Comparison of ENCODE assay signal across 1 cellular context in the genomic region with DNA sequence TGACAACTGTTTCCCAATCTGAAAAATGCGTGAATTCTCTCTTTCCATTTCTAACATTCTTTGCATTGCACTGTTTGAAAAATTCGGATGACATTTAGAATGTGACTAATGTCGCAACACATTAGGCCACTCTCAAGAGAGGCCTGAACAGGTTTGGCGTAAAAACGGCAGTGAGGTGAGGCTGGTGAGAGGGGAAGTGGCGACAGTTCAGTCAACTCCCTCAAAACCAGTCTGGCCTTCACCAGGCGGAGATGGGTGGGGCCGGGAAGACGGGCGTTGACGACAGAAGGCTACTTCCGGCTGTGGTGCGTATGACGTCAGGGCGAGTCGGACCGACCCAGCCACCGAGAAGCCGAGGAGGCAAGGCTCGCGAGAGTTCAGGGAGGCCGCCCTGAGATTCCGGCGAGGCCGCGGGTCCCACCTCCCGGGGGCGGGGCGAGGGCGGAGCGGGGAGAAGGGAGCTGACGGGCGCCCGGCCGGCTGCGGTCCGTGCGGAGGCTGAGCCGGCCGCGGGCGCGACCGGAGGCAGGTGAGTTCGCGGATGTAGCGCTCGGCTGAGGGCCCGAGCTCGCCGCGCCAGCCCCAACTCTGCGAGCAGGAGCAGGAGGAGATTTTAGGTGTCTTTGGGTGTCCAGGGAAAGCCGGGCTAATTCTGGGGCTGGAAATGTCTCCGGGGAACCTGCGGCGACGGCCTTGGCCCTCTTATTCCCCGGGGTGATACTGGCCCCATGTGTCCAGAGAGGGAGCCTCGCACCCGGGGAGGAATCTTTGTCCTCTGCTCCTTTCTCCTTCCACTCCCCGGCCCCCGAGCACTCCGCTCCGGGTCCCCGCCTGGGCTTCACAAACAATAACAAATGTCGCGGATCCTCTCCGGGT.
TF ChIP-seq lines count a peak whose summit lies in the region.

TSS of gene STK38L (plus strand) at position 483 of the 876 bp plus-strand sequence. CDS start 53,435 bp downstream, outside the sequence.

TF ChIP-seq in K562, 482 proteins besides CTCF, POLR2A, EP300 and RAD21 (continued from another document and continues in another):
- TF ChIP-seq, protein P1, sequence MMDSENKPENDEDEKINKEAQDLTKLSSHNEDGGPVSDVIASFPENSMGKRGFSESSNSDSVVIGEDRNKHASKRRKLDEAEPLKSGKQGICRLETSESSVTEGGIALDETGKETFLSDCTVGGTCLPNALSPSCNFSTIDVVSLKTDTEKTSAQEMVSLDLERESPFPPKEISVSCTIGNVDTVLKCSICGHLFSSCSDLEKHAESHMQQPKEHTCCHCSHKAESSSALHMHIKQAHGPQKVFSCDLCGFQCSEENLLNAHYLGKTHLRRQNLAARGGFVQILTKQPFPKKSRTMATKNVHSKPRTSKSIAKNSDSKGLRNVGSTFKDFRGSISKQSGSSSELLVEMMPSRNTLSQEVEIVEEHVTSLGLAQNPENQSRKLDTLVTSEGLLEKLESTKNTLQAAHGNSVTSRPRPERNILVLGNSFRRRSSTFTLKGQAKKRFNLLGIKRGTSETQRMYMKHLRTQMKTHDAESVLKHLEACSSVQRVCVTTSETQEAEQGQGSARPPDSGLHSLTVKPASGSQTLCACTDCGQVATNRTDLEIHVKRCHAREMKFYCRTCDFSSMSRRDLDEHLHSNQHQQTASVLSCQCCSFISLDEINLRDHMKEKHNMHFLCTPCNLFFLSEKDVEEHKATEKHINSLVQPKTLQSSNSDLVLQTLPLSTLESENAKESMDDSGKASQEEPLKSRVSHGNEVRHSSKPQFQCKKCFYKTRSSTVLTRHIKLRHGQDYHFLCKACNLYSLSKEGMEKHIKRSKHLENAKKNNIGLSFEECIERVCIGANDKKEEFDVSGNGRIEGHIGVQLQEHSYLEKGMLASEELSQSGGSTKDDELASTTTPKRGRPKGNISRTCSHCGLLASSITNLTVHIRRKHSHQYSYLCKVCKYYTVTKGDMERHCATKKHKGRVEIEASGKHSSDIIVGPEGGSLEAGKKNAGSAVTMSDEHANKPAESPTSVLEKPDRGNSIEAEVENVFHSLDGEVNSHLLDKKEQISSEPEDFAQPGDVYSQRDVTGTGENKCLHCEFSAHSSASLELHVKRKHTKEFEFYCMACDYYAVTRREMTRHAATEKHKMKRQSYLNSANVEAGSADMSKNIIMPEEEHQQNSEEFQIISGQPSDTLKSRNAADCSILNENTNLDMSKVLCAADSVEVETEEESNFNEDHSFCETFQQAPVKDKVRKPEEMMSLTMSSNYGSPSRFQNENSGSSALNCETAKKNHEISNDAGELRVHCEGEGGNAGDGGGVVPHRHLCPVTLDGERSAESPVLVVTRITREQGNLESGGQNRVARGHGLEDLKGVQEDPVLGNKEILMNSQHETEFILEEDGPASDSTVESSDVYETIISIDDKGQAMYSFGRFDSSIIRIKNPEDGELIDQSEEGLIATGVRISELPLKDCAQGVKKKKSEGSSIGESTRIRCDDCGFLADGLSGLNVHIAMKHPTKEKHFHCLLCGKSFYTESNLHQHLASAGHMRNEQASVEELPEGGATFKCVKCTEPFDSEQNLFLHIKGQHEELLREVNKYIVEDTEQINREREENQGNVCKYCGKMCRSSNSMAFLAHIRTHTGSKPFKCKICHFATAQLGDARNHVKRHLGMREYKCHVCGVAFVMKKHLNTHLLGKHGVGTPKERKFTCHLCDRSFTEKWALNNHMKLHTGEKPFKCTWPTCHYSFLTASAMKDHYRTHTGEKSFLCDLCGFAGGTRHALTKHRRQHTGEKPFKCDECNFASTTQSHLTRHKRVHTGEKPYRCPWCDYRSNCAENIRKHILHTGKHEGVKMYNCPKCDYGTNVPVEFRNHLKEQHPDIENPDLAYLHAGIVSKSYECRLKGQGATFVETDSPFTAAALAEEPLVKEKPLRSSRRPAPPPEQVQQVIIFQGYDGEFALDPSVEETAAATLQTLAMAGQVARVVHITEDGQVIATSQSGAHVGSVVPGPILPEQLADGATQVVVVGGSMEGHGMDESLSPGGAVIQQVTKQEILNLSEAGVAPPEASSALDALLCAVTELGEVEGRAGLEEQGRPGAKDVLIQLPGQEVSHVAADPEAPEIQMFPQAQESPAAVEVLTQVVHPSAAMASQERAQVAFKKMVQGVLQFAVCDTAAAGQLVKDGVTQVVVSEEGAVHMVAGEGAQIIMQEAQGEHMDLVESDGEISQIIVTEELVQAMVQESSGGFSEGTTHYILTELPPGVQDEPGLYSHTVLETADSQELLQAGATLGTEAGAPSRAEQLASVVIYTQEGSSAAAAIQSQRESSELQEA (IDR thresholded peaks at IDR 0.05; ENCODE audit: low read depth), result no peak
- no peak for TF ChIP-seq BRD4 (IDR thresholded peaks at IDR 0.05)
- peak; percentile 98 for TF ChIP-seq MTA3 (IDR thresholded peaks at IDR 0.05; ENCODE audit: borderline replicate concordance)
- TF ChIP-seq, protein P2, sequence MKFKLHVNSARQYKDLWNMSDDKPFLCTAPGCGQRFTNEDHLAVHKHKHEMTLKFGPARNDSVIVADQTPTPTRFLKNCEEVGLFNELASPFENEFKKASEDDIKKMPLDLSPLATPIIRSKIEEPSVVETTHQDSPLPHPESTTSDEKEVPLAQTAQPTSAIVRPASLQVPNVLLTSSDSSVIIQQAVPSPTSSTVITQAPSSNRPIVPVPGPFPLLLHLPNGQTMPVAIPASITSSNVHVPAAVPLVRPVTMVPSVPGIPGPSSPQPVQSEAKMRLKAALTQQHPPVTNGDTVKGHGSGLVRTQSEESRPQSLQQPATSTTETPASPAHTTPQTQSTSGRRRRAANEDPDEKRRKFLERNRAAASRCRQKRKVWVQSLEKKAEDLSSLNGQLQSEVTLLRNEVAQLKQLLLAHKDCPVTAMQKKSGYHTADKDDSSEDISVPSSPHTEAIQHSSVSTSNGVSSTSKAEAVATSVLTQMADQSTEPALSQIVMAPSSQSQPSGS (CRISPR knock-in tag; IDR thresholded peaks at IDR 0.05), result peak; percentile 74; the same call in 1 of the 2 replicates
- peak; percentile 34; the same call in 1 of the 2 replicates for TF ChIP-seq NR4A1 (CRISPR knock-in tag; IDR thresholded peaks at IDR 0.05)
- 0 out of 2 replicates have a peak, but pooled peaks have one; percentile 19 for TF ChIP-seq NR4A1 (tag; IDR thresholded peaks at IDR 0.05)
- peak; percentile 60; the same call in 1 of the 2 replicates for TF ChIP-seq ZNF165 (CRISPR knock-in tag; IDR thresholded peaks at IDR 0.05; ENCODE audit: borderline replicate concordance)
- no peak for TF ChIP-seq MTA2 (IDR thresholded peaks at IDR 0.05; ENCODE audit: low read depth)
- TF ChIP-seq E2F3 (CRISPR knock-in tag; IDR thresholded peaks at IDR 0.05), result peak; percentile 57; the same call in 1 of the 2 replicates
- no peak for TF ChIP-seq ZNF384 (IDR thresholded peaks at IDR 0.05; ENCODE audit: low read depth, low read length)
- TF ChIP-seq KLF6 (CRISPR knock-in tag; IDR thresholded peaks at IDR 0.05; ENCODE audit: borderline replicate concordance), result 0 out of 2 replicates have a peak, but pooled peaks have one; percentile 43
- TF ChIP-seq, protein P3, sequence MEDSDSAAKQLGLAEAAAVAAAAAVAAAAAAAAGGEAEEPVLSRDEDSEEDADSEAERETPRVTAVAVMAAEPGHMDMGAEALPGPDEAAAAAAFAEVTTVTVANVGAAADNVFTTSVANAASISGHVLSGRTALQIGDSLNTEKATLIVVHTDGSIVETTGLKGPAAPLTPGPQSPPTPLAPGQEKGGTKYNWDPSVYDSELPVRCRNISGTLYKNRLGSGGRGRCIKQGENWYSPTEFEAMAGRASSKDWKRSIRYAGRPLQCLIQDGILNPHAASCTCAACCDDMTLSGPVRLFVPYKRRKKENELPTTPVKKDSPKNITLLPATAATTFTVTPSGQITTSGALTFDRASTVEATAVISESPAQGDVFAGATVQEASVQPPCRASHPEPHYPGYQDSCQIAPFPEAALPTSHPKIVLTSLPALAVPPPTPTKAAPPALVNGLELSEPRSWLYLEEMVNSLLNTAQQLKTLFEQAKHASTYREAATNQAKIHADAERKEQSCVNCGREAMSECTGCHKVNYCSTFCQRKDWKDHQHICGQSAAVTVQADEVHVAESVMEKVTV (CRISPR knock-in tag; IDR thresholded peaks at IDR 0.05), result no peak; the same call in 1 of the 2 replicates
- TF ChIP-seq FIP1L1 (IDR thresholded peaks at IDR 0.05; ENCODE audit: low read depth, low read length, poor library complexity, severe bottlenecking), result peak; percentile 25
- TF ChIP-seq KAT2B (IDR thresholded peaks at IDR 0.05; ENCODE audit: low read depth, low read length), result no peak
- peak; percentile 91 for TF ChIP-seq NCOA1 (IDR thresholded peaks at IDR 0.05; ENCODE audit: low read depth)
- peak; percentile 68; the same call in 1 of the 2 replicates for TF ChIP-seq KLF1 (tag; IDR thresholded peaks at IDR 0.05)
- TF ChIP-seq ZKSCAN8 (CRISPR knock-in tag; IDR thresholded peaks at IDR 0.05), result no peak
- no peak for TF ChIP-seq OTX1 (CRISPR knock-in tag; IDR thresholded peaks at IDR 0.05)
- TF ChIP-seq SLC30A9 (CRISPR knock-in tag; IDR thresholded peaks at IDR 0.05), result no peak
- no peak for TF ChIP-seq NR2C1 (IDR thresholded peaks at IDR 0.05)
- TF ChIP-seq NR2C1 (tag; IDR thresholded peaks at IDR 0.05), result no peak
- TF ChIP-seq, protein P4, sequence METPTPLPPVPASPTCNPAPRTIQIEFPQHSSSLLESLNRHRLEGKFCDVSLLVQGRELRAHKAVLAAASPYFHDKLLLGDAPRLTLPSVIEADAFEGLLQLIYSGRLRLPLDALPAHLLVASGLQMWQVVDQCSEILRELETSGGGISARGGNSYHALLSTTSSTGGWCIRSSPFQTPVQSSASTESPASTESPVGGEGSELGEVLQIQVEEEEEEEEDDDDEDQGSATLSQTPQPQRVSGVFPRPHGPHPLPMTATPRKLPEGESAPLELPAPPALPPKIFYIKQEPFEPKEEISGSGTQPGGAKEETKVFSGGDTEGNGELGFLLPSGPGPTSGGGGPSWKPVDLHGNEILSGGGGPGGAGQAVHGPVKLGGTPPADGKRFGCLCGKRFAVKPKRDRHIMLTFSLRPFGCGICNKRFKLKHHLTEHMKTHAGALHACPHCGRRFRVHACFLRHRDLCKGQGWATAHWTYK (CRISPR knock-in tag; IDR thresholded peaks at IDR 0.05), result peak; percentile 62; the same call in 1 of the 2 replicates
- TF ChIP-seq HNRNPH1 (optimal IDR thresholded peaks at IDR 0.05; ENCODE audit: low read depth, low read length), result no peak
- TF ChIP-seq KDM5B (IDR thresholded peaks at IDR 0.05; ENCODE audit: insufficient replicate concordance, low read depth, low read length), result peak; percentile 78
- no peak for TF ChIP-seq MCM7 (IDR thresholded peaks at IDR 0.05)
- no peak for TF ChIP-seq SAFB2 (IDR thresholded peaks at IDR 0.05; ENCODE audit: borderline replicate concordance, low read depth, low read length, severe bottlenecking)
- 0 out of 2 replicates have a peak, but pooled peaks have one; percentile 60 for TF ChIP-seq HOXB6 (CRISPR knock-in tag; IDR thresholded peaks at IDR 0.05; ENCODE audit: borderline replicate concordance)
- TF ChIP-seq, protein P5, sequence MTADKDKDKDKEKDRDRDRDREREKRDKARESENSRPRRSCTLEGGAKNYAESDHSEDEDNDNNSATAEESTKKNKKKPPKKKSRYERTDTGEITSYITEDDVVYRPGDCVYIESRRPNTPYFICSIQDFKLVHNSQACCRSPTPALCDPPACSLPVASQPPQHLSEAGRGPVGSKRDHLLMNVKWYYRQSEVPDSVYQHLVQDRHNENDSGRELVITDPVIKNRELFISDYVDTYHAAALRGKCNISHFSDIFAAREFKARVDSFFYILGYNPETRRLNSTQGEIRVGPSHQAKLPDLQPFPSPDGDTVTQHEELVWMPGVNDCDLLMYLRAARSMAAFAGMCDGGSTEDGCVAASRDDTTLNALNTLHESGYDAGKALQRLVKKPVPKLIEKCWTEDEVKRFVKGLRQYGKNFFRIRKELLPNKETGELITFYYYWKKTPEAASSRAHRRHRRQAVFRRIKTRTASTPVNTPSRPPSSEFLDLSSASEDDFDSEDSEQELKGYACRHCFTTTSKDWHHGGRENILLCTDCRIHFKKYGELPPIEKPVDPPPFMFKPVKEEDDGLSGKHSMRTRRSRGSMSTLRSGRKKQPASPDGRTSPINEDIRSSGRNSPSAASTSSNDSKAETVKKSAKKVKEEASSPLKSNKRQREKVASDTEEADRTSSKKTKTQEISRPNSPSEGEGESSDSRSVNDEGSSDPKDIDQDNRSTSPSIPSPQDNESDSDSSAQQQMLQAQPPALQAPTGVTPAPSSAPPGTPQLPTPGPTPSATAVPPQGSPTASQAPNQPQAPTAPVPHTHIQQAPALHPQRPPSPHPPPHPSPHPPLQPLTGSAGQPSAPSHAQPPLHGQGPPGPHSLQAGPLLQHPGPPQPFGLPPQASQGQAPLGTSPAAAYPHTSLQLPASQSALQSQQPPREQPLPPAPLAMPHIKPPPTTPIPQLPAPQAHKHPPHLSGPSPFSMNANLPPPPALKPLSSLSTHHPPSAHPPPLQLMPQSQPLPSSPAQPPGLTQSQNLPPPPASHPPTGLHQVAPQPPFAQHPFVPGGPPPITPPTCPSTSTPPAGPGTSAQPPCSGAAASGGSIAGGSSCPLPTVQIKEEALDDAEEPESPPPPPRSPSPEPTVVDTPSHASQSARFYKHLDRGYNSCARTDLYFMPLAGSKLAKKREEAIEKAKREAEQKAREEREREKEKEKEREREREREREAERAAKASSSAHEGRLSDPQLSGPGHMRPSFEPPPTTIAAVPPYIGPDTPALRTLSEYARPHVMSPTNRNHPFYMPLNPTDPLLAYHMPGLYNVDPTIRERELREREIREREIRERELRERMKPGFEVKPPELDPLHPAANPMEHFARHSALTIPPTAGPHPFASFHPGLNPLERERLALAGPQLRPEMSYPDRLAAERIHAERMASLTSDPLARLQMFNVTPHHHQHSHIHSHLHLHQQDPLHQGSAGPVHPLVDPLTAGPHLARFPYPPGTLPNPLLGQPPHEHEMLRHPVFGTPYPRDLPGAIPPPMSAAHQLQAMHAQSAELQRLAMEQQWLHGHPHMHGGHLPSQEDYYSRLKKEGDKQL (CRISPR knock-in tag; IDR thresholded peaks at IDR 0.05; ENCODE audit: borderline replicate concordance), result no peak
- TF ChIP-seq TRIM25 (IDR thresholded peaks at IDR 0.05; ENCODE audit: borderline replicate concordance), result no peak
- TF ChIP-seq NCOA6 (IDR thresholded peaks at IDR 0.05), result no peak
- peak; percentile 37; the same call in 1 of the 2 replicates for TF ChIP-seq EP400 (IDR thresholded peaks at IDR 0.05)
- no peak for TF ChIP-seq ZNF263 (CRISPR knock-in tag; IDR thresholded peaks at IDR 0.05; ENCODE audit: borderline replicate concordance)
- peak; percentile 70; the same call in 1 of the 2 replicates for TF ChIP-seq JUND (IDR thresholded peaks at IDR 0.05; ENCODE audit: borderline replicate concordance, low read depth, low read length)
- peak; percentile 55; the same call in 1 of the 3 replicates for TF ChIP-seq JUND (tag; IDR thresholded peaks at IDR 0.05; ENCODE audit: borderline replicate concordance, low read depth, low read length)
- TF ChIP-seq RBM25 (IDR thresholded peaks at IDR 0.05; ENCODE audit: low read depth, low read length, severe bottlenecking), result peak; percentile 52
- no peak for TF ChIP-seq BHLHE40 (IDR thresholded peaks at IDR 0.05; ENCODE audit: low read length)
